In genomic region chr19:2215281-2215751, GRCh38 we compare ENCODE assay signal across 1 cellular context.
TF ChIP-seq lines count a peak whose summit lies in the region.

No MANE protein-coding gene starts in this region.

TF ChIP-seq in K562, 482 proteins besides CTCF, POLR2A, EP300 and RAD21:
- TF ChIP-seq NCOA4 (IDR thresholded peaks at IDR 0.05; ENCODE audit: partially characterized antibody) = no peak
- TF ChIP-seq, protein P1, sequence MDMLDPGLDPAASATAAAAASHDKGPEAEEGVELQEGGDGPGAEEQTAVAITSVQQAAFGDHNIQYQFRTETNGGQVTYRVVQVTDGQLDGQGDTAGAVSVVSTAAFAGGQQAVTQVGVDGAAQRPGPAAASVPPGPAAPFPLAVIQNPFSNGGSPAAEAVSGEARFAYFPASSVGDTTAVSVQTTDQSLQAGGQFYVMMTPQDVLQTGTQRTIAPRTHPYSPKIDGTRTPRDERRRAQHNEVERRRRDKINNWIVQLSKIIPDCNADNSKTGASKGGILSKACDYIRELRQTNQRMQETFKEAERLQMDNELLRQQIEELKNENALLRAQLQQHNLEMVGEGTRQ (CRISPR knock-in tag; IDR thresholded peaks at IDR 0.05) = no peak
- no peak for TF ChIP-seq SMARCA4 (IDR thresholded peaks at IDR 0.05)
- peak; percentile 10 for TF ChIP-seq NFYB (IDR thresholded peaks at IDR 0.05; ENCODE audit: extremely low read depth, insufficient read length)
- TF ChIP-seq BACH1 (tag; IDR thresholded peaks at IDR 0.05) = no peak
- TF ChIP-seq POLR2G (IDR thresholded peaks at IDR 0.05; ENCODE audit: low read depth, low read length) = peak; percentile 56
- TF ChIP-seq NFE2 (IDR thresholded peaks at IDR 0.05; ENCODE audit: low read depth) = no peak
- TF ChIP-seq, protein P2, sequence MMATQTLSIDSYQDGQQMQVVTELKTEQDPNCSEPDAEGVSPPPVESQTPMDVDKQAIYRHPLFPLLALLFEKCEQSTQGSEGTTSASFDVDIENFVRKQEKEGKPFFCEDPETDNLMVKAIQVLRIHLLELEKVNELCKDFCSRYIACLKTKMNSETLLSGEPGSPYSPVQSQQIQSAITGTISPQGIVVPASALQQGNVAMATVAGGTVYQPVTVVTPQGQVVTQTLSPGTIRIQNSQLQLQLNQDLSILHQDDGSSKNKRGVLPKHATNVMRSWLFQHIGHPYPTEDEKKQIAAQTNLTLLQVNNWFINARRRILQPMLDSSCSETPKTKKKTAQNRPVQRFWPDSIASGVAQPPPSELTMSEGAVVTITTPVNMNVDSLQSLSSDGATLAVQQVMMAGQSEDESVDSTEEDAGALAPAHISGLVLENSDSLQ (IDR thresholded peaks at IDR 0.05) = peak; percentile 78
- TF ChIP-seq CCAR2 (IDR thresholded peaks at IDR 0.05; ENCODE audit: low read depth, low read length) = no peak
- TF ChIP-seq THRB (CRISPR knock-in tag; conservative IDR thresholded peaks at IDR 0.05) = no peak
- no peak for TF ChIP-seq CREB5 (CRISPR knock-in tag; IDR thresholded peaks at IDR 0.05)
- no peak for TF ChIP-seq JUN (IDR thresholded peaks at IDR 0.05; ENCODE audit: borderline replicate concordance, low read depth, low read length)
- TF ChIP-seq JUN (CRISPR knock-in tag; IDR thresholded peaks at IDR 0.05; ENCODE audit: borderline replicate concordance) = no peak
- TF ChIP-seq MEF2A (IDR thresholded peaks at IDR 0.05; ENCODE audit: control insufficient read depth, low read depth, low read length) = no peak
- TF ChIP-seq ZKSCAN3 (CRISPR knock-in tag; IDR thresholded peaks at IDR 0.05) = no peak
- no peak for TF ChIP-seq LCOR (CRISPR knock-in tag; IDR thresholded peaks at IDR 0.05)
- TF ChIP-seq SOX6 (IDR thresholded peaks at IDR 0.05) = no peak
- TF ChIP-seq, protein P3, sequence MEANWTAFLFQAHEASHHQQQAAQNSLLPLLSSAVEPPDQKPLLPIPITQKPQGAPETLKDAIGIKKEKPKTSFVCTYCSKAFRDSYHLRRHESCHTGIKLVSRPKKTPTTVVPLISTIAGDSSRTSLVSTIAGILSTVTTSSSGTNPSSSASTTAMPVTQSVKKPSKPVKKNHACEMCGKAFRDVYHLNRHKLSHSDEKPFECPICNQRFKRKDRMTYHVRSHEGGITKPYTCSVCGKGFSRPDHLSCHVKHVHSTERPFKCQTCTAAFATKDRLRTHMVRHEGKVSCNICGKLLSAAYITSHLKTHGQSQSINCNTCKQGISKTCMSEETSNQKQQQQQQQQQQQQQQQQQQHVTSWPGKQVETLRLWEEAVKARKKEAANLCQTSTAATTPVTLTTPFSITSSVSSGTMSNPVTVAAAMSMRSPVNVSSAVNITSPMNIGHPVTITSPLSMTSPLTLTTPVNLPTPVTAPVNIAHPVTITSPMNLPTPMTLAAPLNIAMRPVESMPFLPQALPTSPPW (CRISPR knock-in tag; IDR thresholded peaks at IDR 0.05) = no peak
- no peak for TF ChIP-seq XRCC4 (IDR thresholded peaks at IDR 0.05; ENCODE audit: extremely low read depth, insufficient read depth, insufficient read length)
- TF ChIP-seq ZNF347 (CRISPR knock-in tag; IDR thresholded peaks at IDR 0.05; ENCODE audit: low read depth) = no peak
- no peak for TF ChIP-seq ZNF79 (CRISPR knock-in tag; IDR thresholded peaks at IDR 0.05; ENCODE audit: low read depth)
- no peak for TF ChIP-seq RBM39 (optimal IDR thresholded peaks at IDR 0.05; ENCODE audit: low read depth, low read length)
- TF ChIP-seq GMEB1 (CRISPR knock-in tag; IDR thresholded peaks at IDR 0.05) = no peak
- no peak for TF ChIP-seq SETDB1 (IDR thresholded peaks at IDR 0.05; ENCODE audit: low read length)
- no peak for TF ChIP-seq ZNF184 (CRISPR knock-in tag; IDR thresholded peaks at IDR 0.05)
- no peak for TF ChIP-seq CBX2 (IDR thresholded peaks at IDR 0.05; ENCODE audit: insufficient read depth, low read length, poor library complexity, severe bottlenecking)
- TF ChIP-seq, protein P4, sequence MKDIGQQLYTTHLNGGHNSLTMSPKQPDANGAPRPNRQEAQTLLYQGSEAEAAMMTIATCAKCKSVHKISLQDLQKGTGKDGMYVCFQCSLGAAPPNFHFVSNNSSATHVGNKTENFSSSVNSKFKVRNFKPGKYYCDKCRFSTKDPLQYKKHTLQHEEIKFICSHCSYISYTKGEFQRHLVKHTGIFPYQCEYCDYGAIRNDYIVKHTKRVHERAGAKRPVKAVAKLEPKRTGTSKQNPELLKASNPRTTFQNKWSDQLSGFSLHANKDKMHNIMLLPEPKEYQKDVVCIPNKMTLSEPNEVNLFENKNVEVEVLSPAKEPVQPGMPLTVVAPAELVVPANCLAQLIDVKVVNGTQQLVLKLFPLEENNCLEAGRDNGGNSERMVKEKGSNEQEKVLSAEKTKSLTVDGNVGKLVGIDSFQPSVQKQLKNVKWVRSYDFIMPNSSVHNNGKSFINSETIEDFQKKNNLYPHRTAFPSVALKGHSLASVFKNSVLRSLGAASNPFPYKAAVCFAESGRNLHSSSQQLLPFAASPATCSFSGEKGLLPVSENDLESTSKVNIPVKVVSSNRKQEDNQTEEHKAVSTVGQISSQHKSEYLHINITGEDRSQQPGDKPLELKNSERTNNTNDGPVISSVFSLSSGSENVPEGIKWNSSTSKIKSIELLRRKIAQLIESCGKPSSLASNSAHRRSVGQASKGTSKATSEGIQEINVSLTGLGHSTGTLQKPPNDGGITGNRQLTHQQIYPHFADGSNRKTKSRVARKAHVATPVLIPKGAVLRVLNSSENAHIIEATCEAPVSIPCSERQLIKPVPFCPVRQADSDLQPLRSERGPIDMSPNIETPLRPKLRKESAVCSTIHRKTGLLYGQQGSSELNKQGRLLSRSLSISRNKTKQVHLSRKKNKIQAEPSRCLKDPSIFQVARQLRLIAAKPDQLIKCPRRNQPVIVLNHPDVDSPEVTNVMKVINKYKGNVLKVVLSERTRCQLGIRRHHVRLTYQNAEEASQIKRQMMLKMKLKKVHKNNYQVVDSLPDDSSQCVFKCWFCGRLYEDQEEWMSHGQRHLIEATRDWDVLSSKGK (CRISPR knock-in tag; IDR thresholded peaks at IDR 0.05) = no peak
- TF ChIP-seq ZNF764 (CRISPR knock-in tag; IDR thresholded peaks at IDR 0.05; ENCODE audit: low read depth) = no peak
- no peak for TF ChIP-seq POLR2B (IDR thresholded peaks at IDR 0.05; ENCODE audit: low read depth, partially characterized antibody)
- TF ChIP-seq POLR2H (tag; IDR thresholded peaks at IDR 0.05; ENCODE audit: low read depth) = no peak
- TF ChIP-seq RBM22 (IDR thresholded peaks at IDR 0.05; ENCODE audit: low read depth, low read length, poor library complexity, severe bottlenecking) = peak; percentile 73
- TF ChIP-seq, protein P5, sequence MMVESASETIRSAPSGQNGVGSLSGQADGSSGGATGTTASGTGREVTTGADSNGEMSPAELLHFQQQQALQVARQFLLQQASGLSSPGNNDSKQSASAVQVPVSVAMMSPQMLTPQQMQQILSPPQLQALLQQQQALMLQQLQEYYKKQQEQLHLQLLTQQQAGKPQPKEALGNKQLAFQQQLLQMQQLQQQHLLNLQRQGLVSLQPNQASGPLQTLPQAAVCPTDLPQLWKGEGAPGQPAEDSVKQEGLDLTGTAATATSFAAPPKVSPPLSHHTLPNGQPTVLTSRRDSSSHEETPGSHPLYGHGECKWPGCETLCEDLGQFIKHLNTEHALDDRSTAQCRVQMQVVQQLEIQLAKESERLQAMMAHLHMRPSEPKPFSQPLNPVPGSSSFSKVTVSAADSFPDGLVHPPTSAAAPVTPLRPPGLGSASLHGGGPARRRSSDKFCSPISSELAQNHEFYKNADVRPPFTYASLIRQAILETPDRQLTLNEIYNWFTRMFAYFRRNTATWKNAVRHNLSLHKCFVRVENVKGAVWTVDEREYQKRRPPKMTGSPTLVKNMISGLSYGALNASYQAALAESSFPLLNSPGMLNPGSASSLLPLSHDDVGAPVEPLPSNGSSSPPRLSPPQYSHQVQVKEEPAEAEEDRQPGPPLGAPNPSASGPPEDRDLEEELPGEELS (CRISPR knock-in tag; IDR thresholded peaks at IDR 0.05; ENCODE audit: borderline replicate concordance) = no peak
- no peak for TF ChIP-seq SAFB (IDR thresholded peaks at IDR 0.05; ENCODE audit: borderline replicate concordance, low read depth, low read length)
